Comparison of ENCODE assay signal across 9 cellular contexts in genomic region chr21:35046880-35047229, GRCh38. TPM values are rescaled to one million over a fixed set of nuclear protein-coding genes. Genes with fewer than 3 reads are reported as not detected.
A peak's percentile ranks its signal among the peaks of the same experiment; 100 is the strongest.
DNase-seq lines count a peak whose midpoint lies in the region; ATAC-seq, FAIRE-seq and TF ChIP-seq lines count a peak whose summit lies in the region.
"Had no signal": no experiment of that assay in that cellular context is flagged by ENCODE, and none has a peak within 500 bp of the region (broad histone marks: within the 10 kb centered on the region; RNA-seq: fewer than 3 reads in every experiment).

No MANE protein-coding gene starts in this region.

- DNase-seq in ACHN (peak; percentile 38), HTR-8/SVneo (ENCODE audit: insufficient read length, low spot score) (peak; percentile 45), astrocyte (ENCODE audit: low read depth) (peak; percentile 71), mesenchymal stem cell (no peak), medulla oblongata (ENCODE audit: extremely low spot score) (no peak)
- DNase-seq: activated gamma-delta T cell had no signal

- peak overlapping the region; percentile 70 for H3K4me3 ChIP-seq in astrocyte (ENCODE audit: insufficient read depth, low read depth, low read length)
- peak overlapping the region in 1 of 2 experiments; percentile 66 for H3K4me3 ChIP-seq in mesenchymal stem cell (ENCODE audit: insufficient read depth in 1 of 2, low read depth in 1 of 2, low read length in 2 of 2)

- H3K23ac ChIP-seq in mesenchymal stem cell (ENCODE audit: low read length in 2 of 2): no peak overlapping the region

- peak overlapping the region; percentile 48 for H2AFZ ChIP-seq in astrocyte (ENCODE audit: low read depth, low read length)
- no peak overlapping the region for H2AFZ ChIP-seq in mesenchymal stem cell (ENCODE audit: low read depth, low read length)

- peak overlapping the region; percentile 74 for H2BK120ac ChIP-seq in mesenchymal stem cell (ENCODE audit: low read depth, low read length)

- peak overlapping the region; percentile 97 for H4K8ac ChIP-seq in mesenchymal stem cell (ENCODE audit: low read length)

- in situ Hi-C loops in ACHN (cut with HindIII; ENCODE audit: low pct_ligation_motif_present, low pct_unique_long_range_greater_than_20kb, low sequenced_read_pairs): no loop called here

- peaks cover 3% of the 10 kb centered on the region for H3K36me3 ChIP-seq in astrocyte (ENCODE audit: insufficient read depth, low read length)
- H3K36me3 ChIP-seq in mesenchymal stem cell (ENCODE audit: control insufficient read depth in 1 of 2, insufficient read depth in 2 of 2, low read depth in 1 of 2, low read length in 2 of 2): no peaks in the 10 kb centered on the region

- peak overlapping the region; percentile 68 to 91 for H3K4ac ChIP-seq in mesenchymal stem cell (ENCODE audit: low read depth in 1 of 2, low read length in 2 of 2)

- H3K27me3 Mint-ChIP-seq in astrocyte (ENCODE audit: low read depth, unreplicated experiment): no peaks in the 10 kb centered on the region

- peaks cover 62% of the 10 kb centered on the region for H3K4me1 Mint-ChIP-seq in astrocyte (ENCODE audit: low read depth, unreplicated experiment)

- H3K4me1 ChIP-seq in astrocyte (ENCODE audit: insufficient read depth, low read length) (peaks cover 47% of the 10 kb centered on the region), mesenchymal stem cell (ENCODE audit: control insufficient read depth, insufficient read depth, low read depth, low read length) (peaks cover 13% of the 10 kb centered on the region)

- H3K9me3 Mint-ChIP-seq in astrocyte (ENCODE audit: unreplicated experiment): no peaks in the 10 kb centered on the region

- peaks cover 18% of the 10 kb centered on the region for H3K79me1 ChIP-seq in mesenchymal stem cell (replicated peaks; ENCODE audit: low read length, poor library complexity, severe bottlenecking)

- H3K27me3 ChIP-seq in astrocyte (ENCODE audit: insufficient read depth, low read length): no peaks in the 10 kb centered on the region
- H3K27me3 ChIP-seq in mesenchymal stem cell (ENCODE audit: control insufficient read depth in 1 of 2, insufficient read depth in 1 of 2, low read length in 2 of 2): no peaks in the 10 kb centered on the region

- H2BK5ac ChIP-seq in mesenchymal stem cell (ENCODE audit: low read depth, low read length, poor library complexity, severe bottlenecking): no peak overlapping the region

- no peak overlapping the region for H2AK5ac ChIP-seq in mesenchymal stem cell (ENCODE audit: low read length, severe bottlenecking)

- ATAC-seq in HG03442 (IDR thresholded peaks at IDR 0.05; ENCODE audit: unreplicated experiment): no peak
- ATAC-seq in GM18519 (IDR thresholded peaks at IDR 0.05; ENCODE audit: low FRiP score, unreplicated experiment): no peak
- ATAC-seq in HG03039 (IDR thresholded peaks at IDR 0.05; ENCODE audit: unreplicated experiment): no peak

- H2BK12ac ChIP-seq in mesenchymal stem cell (ENCODE audit: low read length in 2 of 2): peak overlapping the region; percentile 23 to 98

- H3K4me2 ChIP-seq in astrocyte (ENCODE audit: low read length): peak overlapping the region; percentile 91
- H3K4me2 ChIP-seq in mesenchymal stem cell (ENCODE audit: low read length, poor library complexity, severe bottlenecking): peak overlapping the region; percentile 72

- peaks cover 57% of the 10 kb centered on the region for H3K79me2 ChIP-seq in astrocyte (ENCODE audit: insufficient read depth, low read length)

- WGBS in mesenchymal stem cell: 41% methylated on average over 5 of the region's 8 CpGs

- H4K91ac ChIP-seq in mesenchymal stem cell (ENCODE audit: low read length): peak overlapping the region; percentile 62

- H3K27ac ChIP-seq in astrocyte (ENCODE audit: low read depth, low read length) (peak overlapping the region; percentile 91), mesenchymal stem cell (ENCODE audit: low read length, poor library complexity, severe bottlenecking) (peak overlapping the region; percentile 86)

- H2BK15ac ChIP-seq in mesenchymal stem cell (ENCODE audit: low read depth, poor library complexity, severe bottlenecking): no peak overlapping the region

- no peaks in the 10 kb centered on the region for H4K20me1 ChIP-seq in astrocyte (ENCODE audit: insufficient read depth, low read length)

- H3K18ac ChIP-seq in mesenchymal stem cell (ENCODE audit: low read depth in 1 of 2, low read length in 2 of 2): peak overlapping the region; percentile 34 to 69

- peaks cover 13% of the 10 kb centered on the region for H3K36me3 Mint-ChIP-seq in astrocyte (ENCODE audit: low read depth, unreplicated experiment)

- peak overlapping the region in 1 of 2 experiments; percentile 94 for H3K14ac ChIP-seq in mesenchymal stem cell (ENCODE audit: low read length in 2 of 2)

- H3K27ac Mint-ChIP-seq in astrocyte (ENCODE audit: unreplicated experiment): peak overlapping the region; percentile 99

- no peak for TF ChIP-seq CTCF in astrocyte (IDR thresholded peaks at IDR 0.05; ENCODE audit: insufficient read depth, low read depth, low read length)

- FAIRE-seq in HTR-8/SVneo (lab: Jason Lieb, UNC) (no peak), astrocyte (lab: Jason Lieb, UNC) (no peak)

- H3K9me3 ChIP-seq in astrocyte (ENCODE audit: insufficient read depth, low read depth, low read length) (no peaks in the 10 kb centered on the region), mesenchymal stem cell (ENCODE audit: control insufficient read depth, low read length) (no peaks in the 10 kb centered on the region)

- peak overlapping the region; percentile 87 for H3K9ac ChIP-seq in astrocyte (ENCODE audit: low read length)
- peak overlapping the region; percentile 84 for H3K9ac ChIP-seq in mesenchymal stem cell (ENCODE audit: low read length)

- H3K4me3 Mint-ChIP-seq in astrocyte (ENCODE audit: unreplicated experiment): peak overlapping the region; percentile 94

RNA-seq across cellular contexts. Expression of gene RUNX1, which starts 2.2 kb away (rescaled TPM):
- total RNA-seq in astrocyte: 84.6 and 94.1 TPM in 2 replicates
- 32.6 TPM for polyA plus RNA-seq in mesenchymal stem cell (2013, experiment 1 of 2)
- 29.7 TPM for polyA plus RNA-seq in mesenchymal stem cell (2013, experiment 2 of 2)

Comparison
In these comparisons a context has a peak if more than half of its experiments do, and no peak if none do; other contexts are left out.
1. DNase-seq: peak in ACHN (single experiment), HTR-8/SVneo (single experiment) and astrocyte (single experiment); none in mesenchymal stem cell (single experiment) and medulla oblongata (single experiment).